In genomic region chr3:66527253-66527652, GRCh38 we compare ENCODE assay signal across 17 cellular contexts. TPM values are rescaled to one million over a fixed set of nuclear protein-coding genes. Genes with fewer than 3 reads are reported as not detected.
A peak's percentile ranks its signal among the peaks of the same experiment; 100 is the strongest.
DNase-seq lines count a peak whose midpoint lies in the region; ATAC-seq, FAIRE-seq and TF ChIP-seq lines count a peak whose summit lies in the region.
"Had no signal": no experiment of that assay in that cellular context is flagged by ENCODE, and none has a peak within 500 bp of the region (broad histone marks: within the 10 kb centered on the region; RNA-seq: fewer than 3 reads in every experiment).

No MANE protein-coding gene starts in this region.

- POLR2A ChIA-PET in K562 (lab: Yijun Ruan, JAX), result no interaction called here

- no TSS peak for BruUV-seq in K562 (replicated peaks; lab: Mats Ljungman, UMichigan)

- no peaks in the 10 kb centered on the region for H3K36me3 ChIP-seq in K562 (ENCODE audit: control insufficient read depth, insufficient read depth, low read length)
- H3K36me3 ChIP-seq: BLaER1 had no signal

- no peak overlapping the region for H3K4me2 ChIP-seq in K562 (ENCODE audit: insufficient read depth, low read length)
- H3K4me2 ChIP-seq: BLaER1, PC-9 had no signal

- TF ChIP-seq EP300 in Ishikawa (IDR thresholded peaks at IDR 0.05; ENCODE audit: borderline replicate concordance), result no peak
- TF ChIP-seq EP300 in K562 (IDR thresholded peaks at IDR 0.05; ENCODE audit: low read length), result no peak

- no peaks in the 10 kb centered on the region for H3K27me3 ChIP-seq in K562 (ENCODE audit: control insufficient read depth in 2 of 2, insufficient read depth in 2 of 2, low read length in 2 of 2)
- H3K27me3 ChIP-seq: BLaER1 had no signal

- H3K9me1 ChIP-seq in K562 (ENCODE audit: control insufficient read depth, insufficient read depth, low read length), result no peaks in the 10 kb centered on the region

- intact Hi-C loops in K562 (cut with micrococcal nuclease), result no loop called here

- ATAC-seq in K562, result no peak
- ATAC-seq in GM21576 (IDR thresholded peaks at IDR 0.05; ENCODE audit: unreplicated experiment), result no peak
- ATAC-seq: T-cell had no signal

- H4K20me1 ChIP-seq in K562 (replicated peaks; ENCODE audit: control insufficient read depth, insufficient read depth, low read length), result no peaks in the 10 kb centered on the region; the same call in 1 of the 2 replicates
- H4K20me1 ChIP-seq: BLaER1 had no signal

- in situ Hi-C loops in K562 (cut with MboI), result no loop called here

- DNase-seq in NCI-H1417 (lab: John Stamatoyannopoulos, UW) (peak in 2 of 3 experiments; percentile 12 to 76), NCI-H1417 treated with DMSO at 0.1 percent for 48 hours (lab: John Stamatoyannopoulos, UW) (no peak), NCI-H69 (lab: John Stamatoyannopoulos, UW) (peak; percentile 77), K562 (ENCODE audit: extremely low read depth in 1 of 4, low spot score in 3 of 4) (no peak), kidney glomerular epithelial cell (lab: John Stamatoyannopoulos, UW) (no peak)
- no peak for DNase-seq in activated T-cell treated with anti-CD3 and anti-CD28 coated beads, Interleukin-2, amount 50 U/mL, for 48 hours
- DNase-seq: 8988T; CD8-positive, alpha-beta memory T cell; IMR-90; NCI-H187 treated with DMSO at 0.1 percent for 48 hours; NCI-H2227 treated with DMSO at 0.1 percent for 48 hours; PC-9; T-cell had no signal

- no peak overlapping the region for H2AFZ ChIP-seq in K562 (ENCODE audit: low read depth, low read length)
- H2AFZ ChIP-seq: PC-9 had no signal

- H3K27ac ChIP-seq in K562 (ENCODE audit: extremely low read depth, low read depth, low read length), result no peak overlapping the region
- H3K27ac ChIP-seq: BLaER1, PC-9, SK-N-MC had no signal

- no peaks in the 10 kb centered on the region for H3K9me3 ChIP-seq in K562 (replicated peaks; ENCODE audit: control insufficient read depth, insufficient read depth, low read depth, low read length)
- H3K9me3 ChIP-seq: BLaER1 had no signal

- TF ChIP-seq POLR2A in K562 (conservative IDR thresholded peaks at IDR 0.05), result no peak

- H3K4me3 ChIP-seq in K562, result no peak overlapping the region
- H3K4me3 ChIP-seq: BLaER1, PC-9, SK-N-MC had no signal

- TF ChIP-seq RAD21 in Ishikawa (IDR thresholded peaks at IDR 0.05; ENCODE audit: low read depth) (no peak), K562 (CRISPR knock-in tag; conservative IDR thresholded peaks at IDR 0.05 in 1 of 2, IDR thresholded peaks at IDR 0.05 in 1 of 2) (no peak)

- CTCF ChIA-PET in K562 (lab: Yijun Ruan, JAX; ENCODE audit: low intra/inter-chr PET ratio), result no interaction called here

- no peak for FAIRE-seq in K562 (lab: Jason Lieb, UNC)

- no peaks in the 10 kb centered on the region for H3K79me2 ChIP-seq in K562 (ENCODE audit: control insufficient read depth, insufficient read depth, low read length)

- H3K4me1 ChIP-seq in K562 (replicated peaks in 1 of 2; ENCODE audit: control insufficient read depth in 2 of 2, insufficient read depth in 2 of 2, low read length in 2 of 2), result no peaks in the 10 kb centered on the region; a peak in 1 of 5 replicates
- H3K4me1 ChIP-seq: BLaER1 had no signal

- H3K9ac ChIP-seq in K562 (ENCODE audit: insufficient read depth in 1 of 2, low read depth in 2 of 2, low read length in 2 of 2), result no peak overlapping the region
- H3K9ac ChIP-seq: BLaER1 had no signal

- 3% methylated on average over 3 of the region's 3 CpGs for WGBS in K562 (ENCODE audit: insufficient coverage, low coverage, missing lambda C conversion rate)

- TF ChIP-seq CTCF in K562 (IDR thresholded peaks at IDR 0.05 in 2 of 3, conservative IDR thresholded peaks at IDR 0.05 in 1 of 3; ENCODE audit: insufficient read depth in 2 of 3, low read depth in 1 of 3, low read length in 3 of 3), result no peak

TF ChIP-seq in Ishikawa, 13 proteins besides CTCF, POLR2A, EP300 and RAD21:
- TF ChIP-seq NFIC (IDR thresholded peaks at IDR 0.05) (peak; percentile 45; the same call in 1 of the 2 replicates), MAX (IDR thresholded peaks at IDR 0.05) (no peak)

TF ChIP-seq in K562, 482 proteins besides CTCF, POLR2A, EP300 and RAD21:
- TF ChIP-seq NFIC (IDR thresholded peaks at IDR 0.05) (peak; percentile 68), ZC3H11A (IDR thresholded peaks at IDR 0.05; ENCODE audit: low read depth, low read length) (no peak)

RNA-seq across cellular contexts. Expression of gene LRIG1, which starts 26.4 kb away (rescaled TPM):
- total RNA-seq in K562 (2011; cell fraction: chromatin; rRNA removed; ENCODE audit: low replicate concordance), result 0.12 TPM in 1 of 2 replicates, not detected in the other
- 0.17 and 0.26 TPM in 2 replicates for total RNA-seq in K562 (2011; cell fraction: nucleolus; rRNA removed)
- 0.37 and 1.6 TPM in 2 replicates for total RNA-seq in K562 (2011; cell fraction: nucleoplasm; rRNA removed)
- 0.16 and 0.18 TPM in 2 replicates for total RNA-seq in K562 (2014; rRNA removed)
- total RNA-seq in K562 (2014; rRNA removed; fragmentation: Illumina TruSeq; extraction: Trizol), result not detected in 2 replicates
- total RNA-seq in K562 (2015; rRNA removed; fragmentation: Illumina TruSeq; extraction: Trizol), result not detected in 2 replicates
- 0.29 and 0.38 TPM in 2 replicates for total RNA-seq in K562 (2021)
- polyA plus RNA-seq in K562 (2011; rRNA removed), result 0.01 TPM in 1 of 2 replicates, not detected in the other
- 0.01 TPM in 1 of 2 replicates, not detected in the other for polyA plus RNA-seq in K562 (2011; cell fraction: cytosol; rRNA removed)
- 0.09 TPM in 1 of 2 replicates, not detected in the other for polyA plus RNA-seq in K562 (2011; cell fraction: nucleus; rRNA removed)
- polyA plus RNA-seq in K562 (2012), result 0.13 and 0.46 TPM in 2 replicates
- polyA plus RNA-seq in K562 (2014; fragmentation: Illumina TruSeq; extraction: Trizol), result 0.06 and 0.07 TPM in 2 replicates
- under 1 TPM; 0.06 to 0.18 TPM for polyA plus RNA-seq in K562 (2014; fragmentation: Nextera tagmentation; extraction: Ambion mirVana)
- 0.05 and 0.08 TPM in 2 replicates for polyA plus RNA-seq in K562 (2014; rRNA removed)
- 0.49 TPM in 1 of 2 replicates, not detected in the other for polyA minus RNA-seq in K562 (2011; rRNA and poly(A)+ RNA removed)
- not detected in 2 replicates for polyA minus RNA-seq in K562 (2011; cell fraction: cytosol; rRNA and poly(A)+ RNA removed)
- polyA minus RNA-seq in K562 (2011; cell fraction: nucleus; rRNA and poly(A)+ RNA removed), result not detected in 2 replicates
- total RNA-seq: PC-9 had no signal

Comparison
In these comparisons a context has a peak if more than half of its experiments do, and no peak if none do; other contexts are left out.
1. DNase-seq: peak in NCI-H1417 (2 of 3) and NCI-H69 (single experiment); none in NCI-H1417 treated with DMSO at 0.1 percent for 48 hours (single experiment), K562 (0 of 4), kidney glomerular epithelial cell (single experiment) and activated T-cell treated with anti-CD3 and anti-CD28 coated beads, Interleukin-2, amount 50 U/mL, for 48 hours (0 of 2).